ENCODE assay signal across 3 cellular contexts in the genomic region with DNA sequence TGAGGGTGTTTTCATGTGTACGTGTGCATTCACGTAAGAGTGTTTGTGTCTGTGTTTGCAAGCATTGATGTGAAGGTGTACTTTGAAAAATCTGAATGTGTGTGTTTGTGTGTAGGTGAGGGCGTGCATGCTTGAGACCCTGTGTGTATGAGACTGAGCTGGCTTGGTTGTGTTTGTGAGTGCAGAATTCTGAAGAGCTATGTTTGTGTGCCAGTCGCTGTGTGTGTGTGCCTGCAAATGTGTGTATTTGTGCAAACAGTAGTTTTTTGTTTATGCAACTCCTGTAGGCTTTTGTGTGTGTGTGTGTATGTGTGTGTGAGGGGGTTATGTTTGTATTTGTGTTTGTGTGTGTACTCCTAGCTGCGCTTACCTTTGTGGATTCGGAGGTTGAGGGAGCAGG.
TF ChIP-seq lines count a peak whose summit lies in the region.

No MANE protein-coding gene starts in this region.

TF ChIP-seq in GM23338, 12 proteins besides CTCF, POLR2A, EP300 and RAD21:
- peak; percentile 65 for TF ChIP-seq EZH2 (IDR thresholded peaks at IDR 0.05; ENCODE audit: low read depth, unreplicated experiment)
- no peak for TF ChIP-seq EZH2phosphoT487 (IDR thresholded peaks at IDR 0.05; ENCODE audit: unreplicated experiment)

TF ChIP-seq in H1, 55 proteins besides CTCF, POLR2A, EP300 and RAD21:
- TF ChIP-seq KDM1A (IDR thresholded peaks at IDR 0.05; ENCODE audit: borderline replicate concordance, low read length) = no peak
- peak; percentile 64 for TF ChIP-seq RNF2 (IDR thresholded peaks at IDR 0.05; ENCODE audit: borderline replicate concordance, low read depth, low read length, missing control alignments, poor library complexity, severe bottlenecking)
- peak; percentile 95; the same call in 1 of the 2 replicates for TF ChIP-seq CBX8 (IDR thresholded peaks at IDR 0.05; ENCODE audit: borderline replicate concordance, low read depth, low read length)

TF ChIP-seq in neural cell, 6 proteins besides CTCF, POLR2A, EP300 and RAD21:
- TF ChIP-seq TAF1 (IDR thresholded peaks at IDR 0.05; ENCODE audit: low read depth) (no peak), MXI1 (conservative IDR thresholded peaks at IDR 0.05; ENCODE audit: poor library complexity, severe bottlenecking) (no peak), POLR2AphosphoS5 (IDR thresholded peaks at IDR 0.05) (no peak), SMC3 (conservative IDR thresholded peaks at IDR 0.05; ENCODE audit: poor library complexity) (no peak), EZH2 (IDR thresholded peaks at IDR 0.05; ENCODE audit: borderline replicate concordance, insufficient read depth, low read length, poor library complexity, severe bottlenecking) (no peak)
- TF ChIP-seq, protein P1, sequence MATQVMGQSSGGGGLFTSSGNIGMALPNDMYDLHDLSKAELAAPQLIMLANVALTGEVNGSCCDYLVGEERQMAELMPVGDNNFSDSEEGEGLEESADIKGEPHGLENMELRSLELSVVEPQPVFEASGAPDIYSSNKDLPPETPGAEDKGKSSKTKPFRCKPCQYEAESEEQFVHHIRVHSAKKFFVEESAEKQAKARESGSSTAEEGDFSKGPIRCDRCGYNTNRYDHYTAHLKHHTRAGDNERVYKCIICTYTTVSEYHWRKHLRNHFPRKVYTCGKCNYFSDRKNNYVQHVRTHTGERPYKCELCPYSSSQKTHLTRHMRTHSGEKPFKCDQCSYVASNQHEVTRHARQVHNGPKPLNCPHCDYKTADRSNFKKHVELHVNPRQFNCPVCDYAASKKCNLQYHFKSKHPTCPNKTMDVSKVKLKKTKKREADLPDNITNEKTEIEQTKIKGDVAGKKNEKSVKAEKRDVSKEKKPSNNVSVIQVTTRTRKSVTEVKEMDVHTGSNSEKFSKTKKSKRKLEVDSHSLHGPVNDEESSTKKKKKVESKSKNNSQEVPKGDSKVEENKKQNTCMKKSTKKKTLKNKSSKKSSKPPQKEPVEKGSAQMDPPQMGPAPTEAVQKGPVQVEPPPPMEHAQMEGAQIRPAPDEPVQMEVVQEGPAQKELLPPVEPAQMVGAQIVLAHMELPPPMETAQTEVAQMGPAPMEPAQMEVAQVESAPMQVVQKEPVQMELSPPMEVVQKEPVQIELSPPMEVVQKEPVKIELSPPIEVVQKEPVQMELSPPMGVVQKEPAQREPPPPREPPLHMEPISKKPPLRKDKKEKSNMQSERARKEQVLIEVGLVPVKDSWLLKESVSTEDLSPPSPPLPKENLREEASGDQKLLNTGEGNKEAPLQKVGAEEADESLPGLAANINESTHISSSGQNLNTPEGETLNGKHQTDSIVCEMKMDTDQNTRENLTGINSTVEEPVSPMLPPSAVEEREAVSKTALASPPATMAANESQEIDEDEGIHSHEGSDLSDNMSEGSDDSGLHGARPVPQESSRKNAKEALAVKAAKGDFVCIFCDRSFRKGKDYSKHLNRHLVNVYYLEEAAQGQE (IDR thresholded peaks at IDR 0.05; ENCODE audit: borderline replicate concordance) = no peak
